25 cellular contexts compared by ENCODE assay signal in the genomic region with DNA sequence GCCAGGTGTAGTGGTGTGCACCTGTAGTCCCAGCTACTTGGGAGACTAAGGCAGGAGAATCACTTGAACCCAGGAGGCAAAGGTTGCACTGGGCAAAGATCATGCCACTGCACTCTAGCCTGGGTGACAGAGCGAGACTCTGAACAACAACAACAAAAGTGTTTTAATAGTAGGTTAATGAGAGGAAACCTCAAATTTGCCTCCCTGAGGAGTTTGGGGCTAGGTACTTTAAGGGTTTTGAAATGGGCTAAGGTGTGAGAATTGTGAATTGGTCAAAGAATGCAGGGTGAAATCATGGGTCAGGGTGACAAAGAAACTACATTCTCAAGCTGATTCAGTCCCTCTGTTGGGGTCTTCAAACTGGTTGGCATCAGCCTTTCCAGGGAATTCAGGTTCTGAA.
"Had no signal": no experiment of that assay in that cellular context is flagged by ENCODE, and none has a peak within 500 bp of the region (broad histone marks: within the 10 kb centered on the region; RNA-seq: fewer than 3 reads in every experiment).

No MANE protein-coding gene starts in this region.

- H3K27ac ChIP-seq: colonic mucosa, epithelial cell of prostate, esophagus squamous epithelium, gastrocnemius medialis, heart right ventricle, left lung, lower lobe of right lung had no signal

- H3K27me3 ChIP-seq: colonic mucosa, left lung had no signal

- FAIRE-seq: endometrium, islet of Langerhans, keratinocyte had no signal

- H3K4me1 ChIP-seq: colonic mucosa, esophagus squamous epithelium, gastrocnemius medialis, heart right ventricle, left lung, lower lobe of right lung had no signal

- H3K9me3 ChIP-seq: colonic mucosa, esophagus squamous epithelium, gastrocnemius medialis, left lung, lower lobe of right lung, mucosa of descending colon had no signal

- DNase-seq: colonic mucosa; cortex of kidney; effector CD4-positive, alpha-beta T cell; effector memory CD4-positive, alpha-beta T cell; erythroblast; esophagus squamous epithelium; foreskin fibroblast; foreskin melanocyte; gastrocnemius medialis; glutamatergic neuron; head of caudate nucleus; heart right ventricle; hippocampal formation; left cardiac atrium; left lung; left ventricle myocardium superior; lower lobe of right lung; mesenchymal stem cell; mucosa of descending colon; naive B cell had no signal

- ATAC-seq: esophagus mucosa, gastrocnemius medialis, heart right ventricle, left cardiac atrium, left lung, left ventricle myocardium superior, lower lobe of right lung, mucosa of descending colon had no signal

- H3K4me3 ChIP-seq: colonic mucosa, esophagus squamous epithelium, gastrocnemius medialis, heart right ventricle, left lung, lower lobe of right lung, mucosa of descending colon had no signal

- H3K36me3 ChIP-seq: colonic mucosa, esophagus squamous epithelium, gastrocnemius medialis, heart right ventricle, left lung, lower lobe of right lung had no signal
